Comparison of ENCODE assay signal across 1 cellular context in genomic region chr19:55437410-55437809, GRCh38.
TF ChIP-seq lines count a peak whose summit lies in the region.

No MANE protein-coding gene starts in this region.

TF ChIP-seq in K562, 482 proteins besides CTCF, POLR2A, EP300 and RAD21 (continued from another document and continues in another):
- TF ChIP-seq TSHZ1 (CRISPR knock-in tag; IDR thresholded peaks at IDR 0.05) (no peak), POLR2H (tag; IDR thresholded peaks at IDR 0.05; ENCODE audit: low read depth) (no peak), E2F8 (IDR thresholded peaks at IDR 0.05; ENCODE audit: low read depth, partially characterized antibody) (no peak), CTCFL (IDR thresholded peaks at IDR 0.05; ENCODE audit: borderline replicate concordance, insufficient read depth, low read depth, low read length, poor library complexity, severe bottlenecking) (no peak), MXI1 (IDR thresholded peaks at IDR 0.05; ENCODE audit: low read depth, low read length) (no peak), DLX4 (CRISPR knock-in tag; IDR thresholded peaks at IDR 0.05) (no peak), ZNF23 (CRISPR knock-in tag; IDR thresholded peaks at IDR 0.05) (no peak), DNMT1 (IDR thresholded peaks at IDR 0.05) (no peak), TGIF2 (CRISPR knock-in tag; IDR thresholded peaks at IDR 0.05) (peak; percentile 86; the same call in 1 of the 2 replicates), HES1 (IDR thresholded peaks at IDR 0.05; ENCODE audit: low read depth) (no peak), TOE1 (IDR thresholded peaks at IDR 0.05; ENCODE audit: borderline replicate concordance) (no peak), TOE1 (CRISPR knock-in tag; IDR thresholded peaks at IDR 0.05; ENCODE audit: borderline replicate concordance, low read depth) (no peak), BHLHE40 (IDR thresholded peaks at IDR 0.05; ENCODE audit: low read length) (no peak), MCM7 (IDR thresholded peaks at IDR 0.05) (no peak), ZFX (CRISPR knock-in tag; IDR thresholded peaks at IDR 0.05) (no peak), ZBTB26 (CRISPR knock-in tag; IDR thresholded peaks at IDR 0.05) (no peak), NCOA6 (IDR thresholded peaks at IDR 0.05) (no peak), RFX5 (IDR thresholded peaks at IDR 0.05; ENCODE audit: low read depth, low read length) (no peak), NRF1 (conservative IDR thresholded peaks at IDR 0.05 in 1 of 2, IDR thresholded peaks at IDR 0.05 in 1 of 2) (0 out of 4 replicates have a peak, but pooled peaks of 1 of the 2 experiments have one; percentile 20), HMGXB4 (CRISPR knock-in tag; IDR thresholded peaks at IDR 0.05) (0 out of 2 replicates have a peak, but pooled peaks have one; percentile 52), ZNF146 (CRISPR knock-in tag; IDR thresholded peaks at IDR 0.05; ENCODE audit: unreplicated experiment) (no peak), SMC3 (conservative IDR thresholded peaks at IDR 0.05; ENCODE audit: insufficient read depth, low read depth, low read length) (no peak), POLR2AphosphoS2 (IDR thresholded peaks at IDR 0.05; ENCODE audit: low read length) (no peak), CREB5 (CRISPR knock-in tag; IDR thresholded peaks at IDR 0.05) (no peak), ZMIZ1 (IDR thresholded peaks at IDR 0.05; ENCODE audit: low read depth in 2 of 2, low read length in 2 of 2) (no peak), NR3C1 (CRISPR knock-in tag; IDR thresholded peaks at IDR 0.05) (peak; percentile 80; the same call in 1 of the 2 replicates), ZNF263 (CRISPR knock-in tag; IDR thresholded peaks at IDR 0.05; ENCODE audit: borderline replicate concordance) (peak; percentile 71; the same call in 1 of the 2 replicates), NCOA1 (IDR thresholded peaks at IDR 0.05; ENCODE audit: low read depth) (peak; percentile 38; the same call in 1 of the 2 replicates), NCOR1 (IDR thresholded peaks at IDR 0.05) (no peak), CBFB (CRISPR knock-in tag; IDR thresholded peaks at IDR 0.05) (no peak), ZNF586 (CRISPR knock-in tag; conservative IDR thresholded peaks at IDR 0.05) (no peak), PTBP1 (IDR thresholded peaks at IDR 0.05; ENCODE audit: low read depth, low read length) (no peak), ZFP1 (CRISPR knock-in tag; IDR thresholded peaks at IDR 0.05) (no peak), CEBPZ (IDR thresholded peaks at IDR 0.05; ENCODE audit: borderline replicate concordance, low read depth, low read length) (no peak), ZNF311 (CRISPR knock-in tag; IDR thresholded peaks at IDR 0.05) (0 out of 2 replicates have a peak, but pooled peaks have one; percentile 54), EHMT2 (IDR thresholded peaks at IDR 0.05) (peak; percentile 99), ZNF197 (CRISPR knock-in tag; IDR thresholded peaks at IDR 0.05; ENCODE audit: low read depth) (peak; percentile 89)
